Comparison of ENCODE assay signal across 8 cellular contexts in the genomic region with DNA sequence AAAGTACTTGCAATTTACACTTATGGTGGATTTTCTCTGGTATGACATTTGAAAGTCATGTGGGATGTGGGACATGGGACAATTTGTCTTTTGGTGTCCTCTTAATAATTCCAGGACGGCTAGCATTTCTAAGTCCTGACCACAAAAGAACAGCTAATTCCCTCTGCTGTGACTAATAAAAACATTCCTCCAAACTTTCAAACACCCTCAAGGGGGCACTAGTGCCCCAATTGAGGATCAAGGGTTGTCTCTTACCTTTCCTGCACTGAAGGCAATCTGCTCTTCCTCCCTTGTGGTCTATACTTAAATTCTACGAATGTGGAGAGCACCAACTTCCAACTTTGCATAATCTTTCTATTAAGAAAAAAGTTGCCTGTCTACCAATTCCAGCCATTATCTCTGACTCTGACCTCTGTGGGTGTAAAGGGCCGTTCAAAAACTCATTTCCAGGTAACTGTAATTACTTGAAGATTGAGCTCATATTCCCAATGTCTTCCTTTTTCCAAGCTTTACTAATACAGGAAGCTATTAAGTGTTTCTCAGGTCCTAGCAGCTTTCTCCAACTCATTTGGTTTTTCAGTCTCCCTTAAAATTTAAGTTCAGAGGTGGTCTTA.
A peak's percentile ranks its signal among the peaks of the same experiment; 100 is the strongest.
DNase-seq lines count a peak whose midpoint lies in the region; ATAC-seq and TF ChIP-seq lines count a peak whose summit lies in the region.

No MANE protein-coding gene starts in this region.

- H3K4me1 Mint-ChIP-seq in activated CD4-positive, alpha-beta T cell treated with anti-CD3 and anti-CD28 coated beads, Interleukin-2, amount 10 ng/mL, durations not matched to agents 24 days and 14 days, result peaks cover 13% of the 10 kb centered on the region

- no peak overlapping the region for H3K27ac Mint-ChIP-seq in activated CD4-positive, alpha-beta T cell treated with anti-CD3 and anti-CD28 coated beads, Interleukin-2, amount 10 ng/mL, durations not matched to agents 24 days and 14 days

- DNase-seq in activated gamma-delta T cell treated with Interleukin-2 at 50 U/mL for 16 hours (peak; percentile 31), activated gamma-delta T cell (lab: John Stamatoyannopoulos, UW) (no peak), NCI-H1694 treated with DMSO at 0.1 percent for 48 hours (lab: John Stamatoyannopoulos, UW) (peak; percentile 52), omental fat pad (ENCODE audit: low spot score) (no peak), cerebellar nuclear complex (lab: John Stamatoyannopoulos, UW) (no peak)
- DNase-seq in activated CD4-positive, alpha-beta T cell treated with anti-CD3 and anti-CD28 coated beads, Interleukin-2, amount 10 ng/mL, durations not matched to agents 24 days and 14 days, result peak; percentile 89

- peaks cover 3% of the 10 kb centered on the region for H3K36me3 Mint-ChIP-seq in activated CD4-positive, alpha-beta T cell treated with anti-CD3 and anti-CD28 coated beads, Interleukin-2, amount 10 ng/mL, durations not matched to agents 24 days and 14 days (ENCODE audit: low read depth)

- H3K9me3 Mint-ChIP-seq in activated CD4-positive, alpha-beta T cell treated with anti-CD3 and anti-CD28 coated beads, Interleukin-2, amount 10 ng/mL, durations not matched to agents 24 days and 14 days, result peaks cover 3% of the 10 kb centered on the region

- H3K4me3 Mint-ChIP-seq in activated CD4-positive, alpha-beta T cell treated with anti-CD3 and anti-CD28 coated beads, Interleukin-2, amount 10 ng/mL, durations not matched to agents 24 days and 14 days, result no peak overlapping the region

- peak in 1 of 3 donors; percentile 4 for TF ChIP-seq CTCF in omental fat pad (IDR thresholded peaks at IDR 0.05)

- ATAC-seq in HG02623 (IDR thresholded peaks at IDR 0.05; ENCODE audit: unreplicated experiment), result peak; percentile 78
- ATAC-seq in esophagus mucosa, result peak; percentile 82
- ATAC-seq in omental fat pad (ENCODE audit: low FRiP score), result peak; percentile 59

- intact Hi-C loops in activated CD4-positive, alpha-beta T cell treated with anti-CD3 and anti-CD28 coated beads, Interleukin-2, amount 10 ng/mL, durations not matched to agents 24 days and 14 days (cut with micrococcal nuclease), result loop anchor here (1.0 to 5.0 kb wide), 7 partner anchors 14 to 350 kb away; partner anchors contain the start of genes EPS8 and STRAP

- H3K27me3 Mint-ChIP-seq in activated CD4-positive, alpha-beta T cell treated with anti-CD3 and anti-CD28 coated beads, Interleukin-2, amount 10 ng/mL, durations not matched to agents 24 days and 14 days, result peaks cover 18% of the 10 kb centered on the region

Comparison
In these comparisons a context has a peak if more than half of its experiments do, and no peak if none do; other contexts are left out.
1. DNase-seq: peak in activated gamma-delta T cell treated with Interleukin-2 at 50 U/mL for 16 hours (single experiment), NCI-H1694 treated with DMSO at 0.1 percent for 48 hours (single experiment) and activated CD4-positive, alpha-beta T cell treated with anti-CD3 and anti-CD28 coated beads, Interleukin-2, amount 10 ng/mL, durations not matched to agents 24 days and 14 days (single experiment); none in activated gamma-delta T cell (single experiment), omental fat pad (single experiment) and cerebellar nuclear complex (0 of 2).
2. Peak in every context shown above with its lines, with median percentiles within 50 percentile points of each other: ATAC-seq.